In genomic region chr9:136664000-136664798, GRCh38 we compare ENCODE assay signal across 2 cellular contexts.
TF ChIP-seq lines count a peak whose summit lies in the region.

No MANE protein-coding gene starts in this region.

TF ChIP-seq in K562, 482 proteins besides CTCF, POLR2A, EP300 and RAD21 (continues in another document):
- TF ChIP-seq EGR1 (conservative IDR thresholded peaks at IDR 0.05) (peak; percentile 38; the same call in 1 of the 2 replicates), ZKSCAN1 (IDR thresholded peaks at IDR 0.05; ENCODE audit: low read depth, low read length) (no peak), PHF8 (IDR thresholded peaks at IDR 0.05; ENCODE audit: borderline replicate concordance, low read length) (0 out of 2 replicates have a peak, but pooled peaks have one; percentile 17), KAT7 (CRISPR knock-in tag; IDR thresholded peaks at IDR 0.05; ENCODE audit: borderline replicate concordance) (0 out of 2 replicates have a peak, but pooled peaks have one; percentile 19), SNIP1 (IDR thresholded peaks at IDR 0.05; ENCODE audit: low read depth) (no peak), NKRF (IDR thresholded peaks at IDR 0.05; ENCODE audit: borderline replicate concordance) (peak; percentile 73), POLR2H (tag; IDR thresholded peaks at IDR 0.05; ENCODE audit: low read depth) (no peak), CBFA2T2 (conservative IDR thresholded peaks at IDR 0.05) (0 out of 2 replicates have a peak, but pooled peaks have one; percentile 12), CHD1 (IDR thresholded peaks at IDR 0.05; ENCODE audit: low read length) (peak; percentile 66), POLR2G (IDR thresholded peaks at IDR 0.05; ENCODE audit: low read depth, low read length) (peak; percentile 18; the same call in 1 of the 2 replicates), EP400 (IDR thresholded peaks at IDR 0.05) (peak; percentile 19; the same call in 1 of the 2 replicates), ZBED1 (IDR thresholded peaks at IDR 0.05) (0 out of 2 replicates have a peak, but pooled peaks have one; percentile 10), ZNF717 (CRISPR knock-in tag; IDR thresholded peaks at IDR 0.05) (peak; percentile 66; the same call in 1 of the 2 replicates), HDAC1 (IDR thresholded peaks at IDR 0.05) (peak in 1 of 2 experiments; percentile 31; a peak in 1 of 4 replicates), PRPF4 (IDR thresholded peaks at IDR 0.05; ENCODE audit: insufficient read depth, low read depth, low read length, poor library complexity, severe bottlenecking) (peak; percentile 24), SUPT5H (IDR thresholded peaks at IDR 0.05) (peak; percentile 40; the same call in 1 of the 2 replicates), POLR2B (IDR thresholded peaks at IDR 0.05; ENCODE audit: low read depth, partially characterized antibody) (no peak), BMI1 (IDR thresholded peaks at IDR 0.05; ENCODE audit: low read length) (no peak)
- TF ChIP-seq, protein P1, sequence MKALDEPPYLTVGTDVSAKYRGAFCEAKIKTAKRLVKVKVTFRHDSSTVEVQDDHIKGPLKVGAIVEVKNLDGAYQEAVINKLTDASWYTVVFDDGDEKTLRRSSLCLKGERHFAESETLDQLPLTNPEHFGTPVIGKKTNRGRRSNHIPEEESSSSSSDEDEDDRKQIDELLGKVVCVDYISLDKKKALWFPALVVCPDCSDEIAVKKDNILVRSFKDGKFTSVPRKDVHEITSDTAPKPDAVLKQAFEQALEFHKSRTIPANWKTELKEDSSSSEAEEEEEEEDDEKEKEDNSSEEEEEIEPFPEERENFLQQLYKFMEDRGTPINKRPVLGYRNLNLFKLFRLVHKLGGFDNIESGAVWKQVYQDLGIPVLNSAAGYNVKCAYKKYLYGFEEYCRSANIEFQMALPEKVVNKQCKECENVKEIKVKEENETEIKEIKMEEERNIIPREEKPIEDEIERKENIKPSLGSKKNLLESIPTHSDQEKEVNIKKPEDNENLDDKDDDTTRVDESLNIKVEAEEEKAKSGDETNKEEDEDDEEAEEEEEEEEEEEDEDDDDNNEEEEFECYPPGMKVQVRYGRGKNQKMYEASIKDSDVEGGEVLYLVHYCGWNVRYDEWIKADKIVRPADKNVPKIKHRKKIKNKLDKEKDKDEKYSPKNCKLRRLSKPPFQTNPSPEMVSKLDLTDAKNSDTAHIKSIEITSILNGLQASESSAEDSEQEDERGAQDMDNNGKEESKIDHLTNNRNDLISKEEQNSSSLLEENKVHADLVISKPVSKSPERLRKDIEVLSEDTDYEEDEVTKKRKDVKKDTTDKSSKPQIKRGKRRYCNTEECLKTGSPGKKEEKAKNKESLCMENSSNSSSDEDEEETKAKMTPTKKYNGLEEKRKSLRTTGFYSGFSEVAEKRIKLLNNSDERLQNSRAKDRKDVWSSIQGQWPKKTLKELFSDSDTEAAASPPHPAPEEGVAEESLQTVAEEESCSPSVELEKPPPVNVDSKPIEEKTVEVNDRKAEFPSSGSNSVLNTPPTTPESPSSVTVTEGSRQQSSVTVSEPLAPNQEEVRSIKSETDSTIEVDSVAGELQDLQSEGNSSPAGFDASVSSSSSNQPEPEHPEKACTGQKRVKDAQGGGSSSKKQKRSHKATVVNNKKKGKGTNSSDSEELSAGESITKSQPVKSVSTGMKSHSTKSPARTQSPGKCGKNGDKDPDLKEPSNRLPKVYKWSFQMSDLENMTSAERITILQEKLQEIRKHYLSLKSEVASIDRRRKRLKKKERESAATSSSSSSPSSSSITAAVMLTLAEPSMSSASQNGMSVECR (CRISPR knock-in tag; IDR thresholded peaks at IDR 0.05) = peak; percentile 59; the same call in 1 of the 2 replicates
- TF ChIP-seq, protein P2, sequence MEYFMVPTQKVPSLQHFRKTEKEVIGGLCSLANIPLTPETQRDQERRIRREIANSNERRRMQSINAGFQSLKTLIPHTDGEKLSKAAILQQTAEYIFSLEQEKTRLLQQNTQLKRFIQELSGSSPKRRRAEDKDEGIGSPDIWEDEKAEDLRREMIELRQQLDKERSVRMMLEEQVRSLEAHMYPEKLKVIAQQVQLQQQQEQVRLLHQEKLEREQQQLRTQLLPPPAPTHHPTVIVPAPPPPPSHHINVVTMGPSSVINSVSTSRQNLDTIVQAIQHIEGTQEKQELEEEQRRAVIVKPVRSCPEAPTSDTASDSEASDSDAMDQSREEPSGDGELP (CRISPR knock-in tag; IDR thresholded peaks at IDR 0.05; ENCODE audit: borderline replicate concordance) = peak; percentile 73
- TF ChIP-seq, protein P3, sequence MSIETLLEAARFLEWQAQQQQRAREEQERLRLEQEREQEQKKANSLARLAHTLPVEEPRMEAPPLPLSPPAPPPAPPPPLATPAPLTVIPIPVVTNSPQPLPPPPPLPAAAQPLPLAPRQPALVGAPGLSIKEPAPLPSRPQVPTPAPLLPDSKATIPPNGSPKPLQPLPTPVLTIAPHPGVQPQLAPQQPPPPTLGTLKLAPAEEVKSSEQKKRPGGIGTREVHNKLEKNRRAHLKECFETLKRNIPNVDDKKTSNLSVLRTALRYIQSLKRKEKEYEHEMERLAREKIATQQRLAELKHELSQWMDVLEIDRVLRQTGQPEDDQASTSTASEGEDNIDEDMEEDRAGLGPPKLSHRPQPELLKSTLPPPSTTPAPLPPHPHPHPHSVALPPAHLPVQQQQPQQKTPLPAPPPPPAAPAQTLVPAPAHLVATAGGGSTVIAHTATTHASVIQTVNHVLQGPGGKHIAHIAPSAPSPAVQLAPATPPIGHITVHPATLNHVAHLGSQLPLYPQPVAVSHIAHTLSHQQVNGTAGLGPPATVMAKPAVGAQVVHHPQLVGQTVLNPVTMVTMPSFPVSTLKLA (conservative IDR thresholded peaks at IDR 0.05) = peak; percentile 71 to 73
- TF ChIP-seq, protein P4, sequence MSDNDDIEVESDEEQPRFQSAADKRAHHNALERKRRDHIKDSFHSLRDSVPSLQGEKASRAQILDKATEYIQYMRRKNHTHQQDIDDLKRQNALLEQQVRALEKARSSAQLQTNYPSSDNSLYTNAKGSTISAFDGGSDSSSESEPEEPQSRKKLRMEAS (CRISPR knock-in tag; IDR thresholded peaks at IDR 0.05) = peak; percentile 65

TF ChIP-seq in liver, 16 proteins besides CTCF, POLR2A, EP300 and RAD21:
- TF ChIP-seq, protein P5, sequence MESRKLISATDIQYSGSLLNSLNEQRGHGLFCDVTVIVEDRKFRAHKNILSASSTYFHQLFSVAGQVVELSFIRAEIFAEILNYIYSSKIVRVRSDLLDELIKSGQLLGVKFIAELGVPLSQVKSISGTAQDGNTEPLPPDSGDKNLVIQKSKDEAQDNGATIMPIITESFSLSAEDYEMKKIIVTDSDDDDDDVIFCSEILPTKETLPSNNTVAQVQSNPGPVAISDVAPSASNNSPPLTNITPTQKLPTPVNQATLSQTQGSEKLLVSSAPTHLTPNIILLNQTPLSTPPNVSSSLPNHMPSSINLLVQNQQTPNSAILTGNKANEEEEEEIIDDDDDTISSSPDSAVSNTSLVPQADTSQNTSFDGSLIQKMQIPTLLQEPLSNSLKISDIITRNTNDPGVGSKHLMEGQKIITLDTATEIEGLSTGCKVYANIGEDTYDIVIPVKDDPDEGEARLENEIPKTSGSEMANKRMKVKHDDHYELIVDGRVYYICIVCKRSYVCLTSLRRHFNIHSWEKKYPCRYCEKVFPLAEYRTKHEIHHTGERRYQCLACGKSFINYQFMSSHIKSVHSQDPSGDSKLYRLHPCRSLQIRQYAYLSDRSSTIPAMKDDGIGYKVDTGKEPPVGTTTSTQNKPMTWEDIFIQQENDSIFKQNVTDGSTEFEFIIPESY (IDR thresholded peaks at IDR 0.05) = no peak
- no peak for TF ChIP-seq FOXA2 (IDR thresholded peaks at IDR 0.05)
- no peak for TF ChIP-seq GABPA (IDR thresholded peaks at IDR 0.05 in 1 of 2, conservative IDR thresholded peaks at IDR 0.05 in 1 of 2)
- TF ChIP-seq HNF4G (IDR thresholded peaks at IDR 0.05) = no peak
- TF ChIP-seq, protein P4 (IDR thresholded peaks at IDR 0.05) = no peak
- no peak for TF ChIP-seq JUND (IDR thresholded peaks at IDR 0.05)
- TF ChIP-seq HNF4A (conservative IDR thresholded peaks at IDR 0.05) = no peak
- TF ChIP-seq FOXA1 (IDR thresholded peaks at IDR 0.05) = no peak
- no peak for TF ChIP-seq REST (IDR thresholded peaks at IDR 0.05)
- TF ChIP-seq ATF3 (IDR thresholded peaks at IDR 0.05) = no peak
- no peak for TF ChIP-seq EGR1 (IDR thresholded peaks at IDR 0.05; ENCODE audit: low read depth in 2 of 2)
- no peak for TF ChIP-seq YY1 (IDR thresholded peaks at IDR 0.05)
- TF ChIP-seq SP1 (IDR thresholded peaks at IDR 0.05) = no peak
- no peak for TF ChIP-seq RXRA (IDR thresholded peaks at IDR 0.05)
- no peak for TF ChIP-seq TAF1 (conservative IDR thresholded peaks at IDR 0.05)
- no peak for TF ChIP-seq NR2F2 (IDR thresholded peaks at IDR 0.05)
